Comparison of ENCODE assay signal across 8 cellular contexts in the genomic region with DNA sequence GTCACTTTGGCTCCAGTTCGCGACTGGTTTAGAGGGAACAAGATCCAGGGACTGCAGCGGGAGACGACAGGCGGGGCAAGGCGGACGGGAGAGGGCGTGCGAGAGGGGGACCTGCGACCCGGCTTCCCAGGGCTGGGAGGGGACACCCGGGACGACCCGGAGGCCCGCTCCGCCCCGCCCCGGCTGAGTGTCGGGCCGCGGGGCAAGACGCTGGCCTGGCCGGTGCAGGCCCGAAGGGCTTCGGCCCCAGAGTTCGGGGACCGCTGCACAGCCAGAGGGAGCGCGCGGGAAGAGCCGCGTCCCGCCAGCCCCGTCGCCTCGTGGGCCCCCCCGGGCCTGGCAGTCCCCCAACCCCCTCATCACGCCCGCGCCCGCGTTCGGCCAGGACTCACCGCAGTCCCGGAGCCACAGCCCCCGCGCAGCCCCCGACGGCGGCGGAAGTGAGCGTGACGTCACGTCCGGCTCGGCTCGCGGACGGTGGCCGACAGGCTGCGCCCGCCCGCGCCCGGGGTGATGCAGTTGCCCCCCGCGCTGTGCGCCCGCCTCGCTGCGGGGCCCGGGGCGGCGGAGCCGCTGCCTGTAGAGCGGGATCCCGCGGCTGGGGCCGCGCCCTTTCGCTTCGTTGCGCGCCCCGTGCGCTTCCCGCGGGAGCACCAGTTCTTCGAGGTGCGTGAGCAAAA. TPM values are rescaled to one million over a fixed set of nuclear protein-coding genes. Genes with fewer than 3 reads are reported as not detected.
DNase-seq lines count a peak whose midpoint lies in the region; ATAC-seq and TF ChIP-seq lines count a peak whose summit lies in the region.

A gene with protein sequence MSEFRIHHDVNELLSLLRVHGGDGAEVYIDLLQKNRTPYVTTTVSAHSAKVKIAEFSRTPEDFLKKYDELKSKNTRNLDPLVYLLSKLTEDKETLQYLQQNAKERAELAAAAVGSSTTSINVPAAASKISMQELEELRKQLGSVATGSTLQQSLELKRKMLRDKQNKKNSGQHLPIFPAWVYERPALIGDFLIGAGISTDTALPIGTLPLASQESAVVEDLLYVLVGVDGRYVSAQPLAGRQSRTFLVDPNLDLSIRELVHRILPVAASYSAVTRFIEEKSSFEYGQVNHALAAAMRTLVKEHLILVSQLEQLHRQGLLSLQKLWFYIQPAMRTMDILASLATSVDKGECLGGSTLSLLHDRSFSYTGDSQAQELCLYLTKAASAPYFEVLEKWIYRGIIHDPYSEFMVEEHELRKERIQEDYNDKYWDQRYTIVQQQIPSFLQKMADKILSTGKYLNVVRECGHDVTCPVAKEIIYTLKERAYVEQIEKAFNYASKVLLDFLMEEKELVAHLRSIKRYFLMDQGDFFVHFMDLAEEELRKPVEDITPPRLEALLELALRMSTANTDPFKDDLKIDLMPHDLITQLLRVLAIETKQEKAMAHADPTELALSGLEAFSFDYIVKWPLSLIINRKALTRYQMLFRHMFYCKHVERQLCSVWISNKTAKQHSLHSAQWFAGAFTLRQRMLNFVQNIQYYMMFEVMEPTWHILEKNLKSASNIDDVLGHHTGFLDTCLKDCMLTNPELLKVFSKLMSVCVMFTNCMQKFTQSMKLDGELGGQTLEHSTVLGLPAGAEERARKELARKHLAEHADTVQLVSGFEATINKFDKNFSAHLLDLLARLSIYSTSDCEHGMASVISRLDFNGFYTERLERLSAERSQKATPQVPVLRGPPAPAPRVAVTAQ (minus strand): TSS at position 442 of the 680 bp plus-strand sequence. CDS start 5,931 bp downstream, outside the sequence.
A gene with protein sequence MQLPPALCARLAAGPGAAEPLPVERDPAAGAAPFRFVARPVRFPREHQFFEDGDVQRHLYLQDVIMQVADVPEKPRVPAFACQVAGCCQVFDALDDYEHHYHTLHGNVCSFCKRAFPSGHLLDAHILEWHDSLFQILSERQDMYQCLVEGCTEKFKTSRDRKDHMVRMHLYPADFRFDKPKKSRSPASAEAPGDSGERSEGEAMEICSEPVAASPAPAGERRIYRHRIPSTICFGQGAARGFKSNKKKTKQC (plus strand): TSS at position 484 of the 680 bp plus-strand sequence. CDS start 30 bp downstream, at position 514.

- H3K4me1 ChIP-seq in HUES48 (ENCODE audit: control insufficient read depth, insufficient read depth, low read length) (no peaks in the 10 kb centered on the region), SJCRH30 (no peaks in the 10 kb centered on the region), foreskin keratinocyte (no peaks in the 10 kb centered on the region), neuron (ENCODE audit: insufficient read depth, low read length) (peaks cover 20% of the 10 kb centered on the region), subcutaneous abdominal adipose tissue (ENCODE audit: control insufficient read depth in 5 of 5, insufficient read depth in 5 of 5, low read length in 5 of 5) (peaks cover 5 to 33% (median 27%) of the 10 kb centered on the region in 5 donors)

- H2AFZ ChIP-seq in neuron (ENCODE audit: low read depth, low read length): peak within 1 kb of the TSS; percentile 86

- H3K36me3 ChIP-seq in HUES48 (ENCODE audit: control insufficient read depth, insufficient read depth, low read length) (peaks cover 32% of the 10 kb centered on the region), SJCRH30 (0 out of 2 replicates have a peak, but pooled peaks cover 3% of the 10 kb centered on the region), neuron (ENCODE audit: insufficient read depth, low read length) (peaks cover 25% of the 10 kb centered on the region), subcutaneous abdominal adipose tissue (ENCODE audit: control insufficient read depth in 5 of 5, insufficient read depth in 5 of 5, low read length in 5 of 5) (peaks cover 0 to 32% (median 30%) of the 10 kb centered on the region in 5 donors)

- H3K27ac ChIP-seq in HUES48 (ENCODE audit: low read depth, low read length): peak within 1 kb of the TSS; percentile 96
- H3K27ac ChIP-seq in SJCRH30: peak within 1 kb of the TSS; percentile 75
- peak within 1 kb of the TSS; percentile 97 for H3K27ac ChIP-seq in foreskin keratinocyte
- peak within 1 kb of the TSS; percentile 77 for H3K27ac ChIP-seq in subcutaneous abdominal adipose tissue (ENCODE audit: low read depth, low read length)

- H3K9me3 ChIP-seq in HUES48 (ENCODE audit: control insufficient read depth, insufficient read depth, low read length) (no peaks in the 10 kb centered on the region), SJCRH30 (replicated peaks) (no peaks in the 10 kb centered on the region), neuron (ENCODE audit: low read length) (no peaks in the 10 kb centered on the region), subcutaneous abdominal adipose tissue (ENCODE audit: control insufficient read depth in 5 of 5, low read length in 5 of 5) (no peaks in the 10 kb centered on the region)

- H3K27me3 ChIP-seq in HUES48 (ENCODE audit: control insufficient read depth, insufficient read depth, low read length) (no peaks in the 10 kb centered on the region), SJCRH30 (no peaks in the 10 kb centered on the region), foreskin keratinocyte (no peaks in the 10 kb centered on the region), neuron (ENCODE audit: insufficient read depth, low read length) (no peaks in the 10 kb centered on the region), subcutaneous abdominal adipose tissue (ENCODE audit: control insufficient read depth in 5 of 5, insufficient read depth in 4 of 5, low read length in 5 of 5) (no peaks in the 10 kb centered on the region)

- peak; percentile 33 for TF ChIP-seq CTCF in foreskin keratinocyte (conservative IDR thresholded peaks at IDR 0.05)

- ATAC-seq in GM21390 (IDR thresholded peaks at IDR 0.05; ENCODE audit: unreplicated experiment) (peak; percentile 84), foreskin keratinocyte (peak; percentile 76)

- DNase-seq in DMS153 treated with DMSO at 0.1 percent for 48 hours (lab: John Stamatoyannopoulos, UW; ENCODE audit: unreplicated experiment): peak; percentile 58
- peak; percentile 70 to 73 for DNase-seq in SJCRH30
- peak; percentile 87 for DNase-seq in activated gamma-delta T cell treated with Interleukin-2 at 50 U/mL for 16 hours
- DNase-seq in foreskin keratinocyte: no peak

- H3K4me3 ChIP-seq in HUES48 (ENCODE audit: low read depth, low read length): peak within 1 kb of the TSS; percentile 94
- peak within 1 kb of the TSS; percentile 84 for H3K4me3 ChIP-seq in SJCRH30
- peak within 1 kb of the TSS; percentile 82 for H3K4me3 ChIP-seq in neuron (ENCODE audit: low read length)
- H3K4me3 ChIP-seq in subcutaneous abdominal adipose tissue (ENCODE audit: low read depth in 1 of 5, low read length in 5 of 5): peak within 1 kb of the TSS; percentile 70 to 93 (median 86)

- H3K9ac ChIP-seq in HUES48 (ENCODE audit: low read depth, low read length) (peak within 1 kb of the TSS; percentile 96), subcutaneous abdominal adipose tissue (ENCODE audit: low read length in 5 of 5) (peak within 1 kb of the TSS; percentile 73 to 98 (median 95))

RNA-seq across cellular contexts. Expression of the first gene that starts in this region (rescaled TPM):
- total RNA-seq in SJCRH30 (2014; rRNA removed; shearing (Covaris generic)): 23.3 and 24.4 TPM in 2 replicates
- total RNA-seq in foreskin keratinocyte: 64.9 and 68.1 TPM in 2 replicates
- 84.2 and 88.8 TPM in 2 replicates for polyA plus RNA-seq in foreskin keratinocyte

RNA-seq across cellular contexts. Expression of the second gene that starts in this region (rescaled TPM):
- 23.9 and 28.5 TPM in 2 replicates for total RNA-seq in SJCRH30 (2014; rRNA removed; shearing (Covaris generic))
- total RNA-seq in foreskin keratinocyte: 42.3 and 50.3 TPM in 2 replicates
- 42.9 and 54.1 TPM in 2 replicates for polyA plus RNA-seq in foreskin keratinocyte

Comparison
In these comparisons a context has a peak if more than half of its experiments do, and no peak if none do; other contexts are left out.
1. DNase-seq: peak in DMS153 treated with DMSO at 0.1 percent for 48 hours (single experiment), SJCRH30 (2 of 2) and activated gamma-delta T cell treated with Interleukin-2 at 50 U/mL for 16 hours (single experiment); none in foreskin keratinocyte (0 of 2).
2. Peak in every context shown above with its lines, with median percentiles within 50 percentile points of each other: H3K27ac ChIP-seq and H3K4me3 ChIP-seq.